ENCODE assay signal across 9 cellular contexts in the genomic region with DNA sequence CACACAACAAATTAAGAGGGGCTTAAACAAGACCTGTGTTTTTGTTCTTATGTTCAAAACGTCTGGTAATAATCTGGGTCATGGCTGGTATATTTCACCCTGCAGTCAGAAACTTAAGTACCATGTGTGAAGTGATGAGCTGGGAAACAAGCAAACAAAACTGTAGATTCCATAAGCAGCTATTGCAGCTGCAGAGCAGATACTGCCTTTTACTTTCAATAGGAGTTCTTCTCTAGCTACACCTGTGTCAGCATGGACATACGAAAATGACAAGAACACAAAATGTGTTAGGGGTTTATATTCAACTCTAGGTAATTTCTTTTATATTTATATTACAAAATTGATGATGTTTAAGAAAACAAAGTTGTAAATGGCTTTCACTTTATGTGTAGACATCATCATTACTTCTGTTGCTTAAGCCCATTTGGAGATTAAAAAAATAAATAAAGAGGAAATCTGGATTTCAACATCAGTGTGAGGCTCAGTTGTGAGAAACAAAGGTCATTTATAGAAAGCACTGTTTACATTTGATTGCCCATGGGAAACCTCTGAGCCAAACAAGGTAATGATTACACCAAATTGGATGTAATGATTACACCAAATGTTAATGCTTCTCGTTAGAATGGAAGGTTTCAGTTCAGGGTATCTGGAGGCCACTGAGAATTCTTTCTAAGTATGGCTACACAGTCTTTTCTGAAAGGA.
DNase-seq lines count a peak whose midpoint lies in the region; ATAC-seq and TF ChIP-seq lines count a peak whose summit lies in the region.
"Had no signal": no experiment of that assay in that cellular context is flagged by ENCODE, and none has a peak within 500 bp of the region (broad histone marks: within the 10 kb centered on the region; RNA-seq: fewer than 3 reads in every experiment).

No MANE protein-coding gene starts in this region.

- H3K36me3 Mint-ChIP-seq in nephron progenitor cell (ENCODE audit: low read depth), result no peaks in the 10 kb centered on the region
- H3K36me3 Mint-ChIP-seq in glutamatergic neuron (ENCODE audit: unreplicated experiment), result no peaks in the 10 kb centered on the region

- DNase-seq in nephron progenitor cell, result no peak
- no peak for DNase-seq in SIG-M5 treated with dmso at 0.1 percent for 504 hours (lab: John Stamatoyannopoulos, UW; ENCODE audit: unreplicated experiment)
- DNase-seq in NCI-H187 (lab: John Stamatoyannopoulos, UW), result no peak
- DNase-seq in glutamatergic neuron, result no peak

- TF ChIP-seq CTCF in nephron progenitor cell (IDR thresholded peaks at IDR 0.05), result no peak
- TF ChIP-seq CTCF in glutamatergic neuron (IDR thresholded peaks at IDR 0.05; ENCODE audit: partially characterized antibody, unreplicated experiment), result no peak

- H3K4me3 Mint-ChIP-seq in nephron progenitor cell (no peak overlapping the region), glutamatergic neuron (ENCODE audit: unreplicated experiment) (no peak overlapping the region)
- H3K4me3 Mint-ChIP-seq: central memory CD8-positive, alpha-beta T cell; T-helper 1 cell treated with Interleukin-12 subunit alpha and Interleukin-12 subunit beta and Interleukin-4 antibody, amounts not matched to agents 30 μg/mL and 1 μg/mL, for 36 hours had no signal

- H3K4me1 Mint-ChIP-seq in nephron progenitor cell (peaks cover 23% of the 10 kb centered on the region), glutamatergic neuron (ENCODE audit: low read depth, unreplicated experiment) (peaks cover 3% of the 10 kb centered on the region)
- H3K4me1 Mint-ChIP-seq: central memory CD8-positive, alpha-beta T cell had no signal

- no peaks in the 10 kb centered on the region for H3K9me3 Mint-ChIP-seq in nephron progenitor cell
- no peaks in the 10 kb centered on the region for H3K9me3 Mint-ChIP-seq in glutamatergic neuron (ENCODE audit: unreplicated experiment)
- H3K9me3 Mint-ChIP-seq: T-helper 1 cell treated with Interleukin-12 subunit alpha and Interleukin-12 subunit beta and Interleukin-4 antibody, amounts not matched to agents 30 μg/mL and 1 μg/mL, for 36 hours had no signal

- H3K27ac Mint-ChIP-seq in nephron progenitor cell (peak overlapping the region; percentile 36), glutamatergic neuron (ENCODE audit: unreplicated experiment) (no peak overlapping the region)
- H3K27ac Mint-ChIP-seq: T-helper 1 cell treated with Interleukin-12 subunit alpha and Interleukin-12 subunit beta and Interleukin-4 antibody, amounts not matched to agents 30 μg/mL and 1 μg/mL, for 36 hours had no signal

- ATAC-seq in GM19351 (IDR thresholded peaks at IDR 0.05; ENCODE audit: unreplicated experiment) (peak; percentile 51), HG02642 (IDR thresholded peaks at IDR 0.05; ENCODE audit: poor library complexity, unreplicated experiment) (peak; percentile 88), HG03575 (IDR thresholded peaks at IDR 0.05; ENCODE audit: extremely low read depth, insufficient number of reproducible peaks, low FRiP score, unreplicated experiment) (peak; percentile 56)

- H3K27me3 Mint-ChIP-seq in nephron progenitor cell (ENCODE audit: low read depth, poor library complexity), result no peaks in the 10 kb centered on the region
- H3K27me3 Mint-ChIP-seq in glutamatergic neuron (ENCODE audit: unreplicated experiment), result no peaks in the 10 kb centered on the region
- H3K27me3 Mint-ChIP-seq: central memory CD8-positive, alpha-beta T cell had no signal
